1 cellular context compared by ENCODE assay signal in genomic region chr5:167702014-167702413, GRCh38.
TF ChIP-seq lines count a peak whose summit lies in the region.

No MANE protein-coding gene starts in this region.

TF ChIP-seq in H1, 55 proteins besides CTCF, POLR2A, EP300 and RAD21:
- TF ChIP-seq CREB1 (IDR thresholded peaks at IDR 0.05) (no peak), GTF2F1 (IDR thresholded peaks at IDR 0.05; ENCODE audit: borderline replicate concordance, low read depth, low read length) (no peak), MAX (IDR thresholded peaks at IDR 0.05) (no peak), BRCA1 (IDR thresholded peaks at IDR 0.05; ENCODE audit: low read depth, low read length) (no peak), RFX5 (IDR thresholded peaks at IDR 0.05; ENCODE audit: borderline replicate concordance, low read depth, low read length) (no peak), RXRA (IDR thresholded peaks at IDR 0.05; ENCODE audit: insufficient read depth, low read depth, low read length) (no peak), TEAD4 (IDR thresholded peaks at IDR 0.05; ENCODE audit: low read depth, low read length) (no peak), PHF8 (conservative IDR thresholded peaks at IDR 0.05; ENCODE audit: low read depth, low read length) (no peak), TBP (IDR thresholded peaks at IDR 0.05; ENCODE audit: low read depth, low read length) (no peak), POLR2AphosphoS5 (IDR thresholded peaks at IDR 0.05; ENCODE audit: low read depth, low read length) (no peak), TCF12 (IDR thresholded peaks at IDR 0.05; ENCODE audit: low read depth, low read length) (no peak), JUND (IDR thresholded peaks at IDR 0.05; ENCODE audit: low read length) (no peak), EGR1 (IDR thresholded peaks at IDR 0.05; ENCODE audit: borderline replicate concordance, low read depth, low read length) (no peak), HDAC2 (IDR thresholded peaks at IDR 0.05; ENCODE audit: borderline replicate concordance in 1 of 2, low read depth in 2 of 2, low read length in 2 of 2) (no peak), FOSL1 (IDR thresholded peaks at IDR 0.05; ENCODE audit: insufficient read depth, low read depth, low read length) (no peak), KDM5A (IDR thresholded peaks at IDR 0.05; ENCODE audit: low read length) (no peak), SP2 (IDR thresholded peaks at IDR 0.05; ENCODE audit: low read length) (no peak)
